ENCODE assay signal across 1 cellular context in the genomic region with DNA sequence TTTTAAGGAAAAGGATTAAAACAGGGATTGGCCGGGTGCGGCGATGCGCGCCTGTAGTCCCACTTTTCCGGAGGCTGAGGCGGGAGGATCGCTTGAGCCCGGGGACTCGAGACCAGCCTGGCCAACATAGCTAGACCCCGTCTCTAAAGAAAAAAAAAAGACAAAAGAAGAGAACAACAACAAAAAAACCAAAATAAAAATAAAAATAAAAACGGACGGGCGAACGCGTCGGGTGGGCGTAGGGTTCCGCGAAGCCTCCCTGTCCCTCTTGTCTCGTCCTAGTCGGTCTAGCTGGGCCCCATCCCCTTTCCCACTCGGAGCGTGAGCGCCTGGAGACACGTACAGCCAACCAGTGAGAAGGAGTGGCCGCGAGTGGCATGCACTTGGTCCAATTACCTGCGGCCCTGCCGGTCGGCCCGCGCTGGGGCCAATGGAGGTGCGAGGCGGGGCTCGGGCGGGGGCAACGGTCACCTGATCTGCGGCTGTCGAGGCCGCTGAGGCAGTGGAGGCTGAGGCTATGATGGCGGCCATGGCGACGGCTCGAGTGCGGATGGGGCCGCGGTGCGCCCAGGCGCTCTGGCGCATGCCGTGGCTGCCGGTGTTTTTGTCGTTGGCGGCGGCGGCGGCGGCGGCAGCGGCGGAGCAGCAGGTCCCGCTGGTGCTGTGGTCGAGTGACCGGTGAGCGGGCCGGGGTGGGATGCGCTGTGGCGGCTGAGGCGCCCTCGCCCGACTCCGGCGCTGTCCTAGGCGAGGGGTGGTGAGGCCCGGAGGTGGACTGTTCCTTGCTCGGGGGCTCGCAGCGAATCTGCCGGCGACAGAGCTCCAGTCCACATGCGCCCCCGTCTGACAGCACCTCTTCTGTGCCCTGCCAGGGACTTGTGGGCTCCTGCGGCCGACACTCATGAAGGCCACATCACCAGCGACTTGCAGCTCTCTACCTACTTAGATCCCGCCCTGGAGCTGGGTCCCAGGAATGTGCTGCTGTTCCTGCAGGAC.
A peak's percentile ranks its signal among the peaks of the same experiment; 100 is the strongest.
TF ChIP-seq lines count a peak whose summit lies in the region.

A gene with protein sequence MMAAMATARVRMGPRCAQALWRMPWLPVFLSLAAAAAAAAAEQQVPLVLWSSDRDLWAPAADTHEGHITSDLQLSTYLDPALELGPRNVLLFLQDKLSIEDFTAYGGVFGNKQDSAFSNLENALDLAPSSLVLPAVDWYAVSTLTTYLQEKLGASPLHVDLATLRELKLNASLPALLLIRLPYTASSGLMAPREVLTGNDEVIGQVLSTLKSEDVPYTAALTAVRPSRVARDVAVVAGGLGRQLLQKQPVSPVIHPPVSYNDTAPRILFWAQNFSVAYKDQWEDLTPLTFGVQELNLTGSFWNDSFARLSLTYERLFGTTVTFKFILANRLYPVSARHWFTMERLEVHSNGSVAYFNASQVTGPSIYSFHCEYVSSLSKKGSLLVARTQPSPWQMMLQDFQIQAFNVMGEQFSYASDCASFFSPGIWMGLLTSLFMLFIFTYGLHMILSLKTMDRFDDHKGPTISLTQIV (plus strand): TSS at position 502 of the 996 bp plus-strand sequence. CDS start 16 bp downstream, at position 518.

TF ChIP-seq in HepG2, 621 proteins besides CTCF, POLR2A, EP300 and RAD21 (continued from another document and continues in another):
- TF ChIP-seq, protein P1, sequence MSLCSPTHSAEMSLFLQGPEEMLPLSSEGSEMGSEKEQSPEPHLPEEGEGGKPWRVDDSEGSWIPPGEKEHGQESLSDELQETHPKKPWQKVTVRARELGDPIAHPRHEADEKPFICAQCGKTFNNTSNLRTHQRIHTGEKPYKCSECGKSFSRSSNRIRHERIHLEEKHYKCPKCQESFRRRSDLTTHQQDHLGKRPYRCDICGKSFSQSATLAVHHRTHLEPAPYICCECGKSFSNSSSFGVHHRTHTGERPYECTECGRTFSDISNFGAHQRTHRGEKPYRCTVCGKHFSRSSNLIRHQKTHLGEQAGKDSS (CRISPR knock-in tag; IDR thresholded peaks at IDR 0.05; ENCODE audit: borderline replicate concordance, low read depth): no peak
- TF ChIP-seq ZNF12 (CRISPR knock-in tag; IDR thresholded peaks at IDR 0.05) (no peak), ZBTB42 (CRISPR knock-in tag; IDR thresholded peaks at IDR 0.05) (no peak; the same call in 1 of the 2 replicates), ZNF652 (CRISPR knock-in tag; IDR thresholded peaks at IDR 0.05; ENCODE audit: borderline replicate concordance, low read depth) (no peak), ZBTB20 (CRISPR knock-in tag; IDR thresholded peaks at IDR 0.05; ENCODE audit: borderline replicate concordance, low read depth) (no peak), ZNF530 (CRISPR knock-in tag; IDR thresholded peaks at IDR 0.05; ENCODE audit: low read depth) (no peak), ZNF33B (CRISPR knock-in tag; IDR thresholded peaks at IDR 0.05) (0 out of 2 replicates have a peak, but pooled peaks have one; percentile 65), NFE2L2 (IDR thresholded peaks at IDR 0.05; ENCODE audit: low read length) (no peak), ZNF607 (CRISPR knock-in tag; IDR thresholded peaks at IDR 0.05; ENCODE audit: borderline replicate concordance) (no peak), ZKSCAN5 (CRISPR knock-in tag; IDR thresholded peaks at IDR 0.05) (no peak), ARNTL (CRISPR knock-in tag; IDR thresholded peaks at IDR 0.05) (0 out of 2 replicates have a peak, but pooled peaks have one; percentile 23), SOX13 (IDR thresholded peaks at IDR 0.05) (no peak), SOX13 (CRISPR knock-in tag; conservative IDR thresholded peaks at IDR 0.05 in 1 of 2, IDR thresholded peaks at IDR 0.05 in 1 of 2) (no peak), BRD4 (CRISPR knock-in tag; IDR thresholded peaks at IDR 0.05) (0 out of 2 replicates have a peak, but pooled peaks have one; percentile 48), KDM2A (CRISPR knock-in tag; IDR thresholded peaks at IDR 0.05; ENCODE audit: borderline replicate concordance, low read depth) (no peak), ERF (CRISPR knock-in tag; IDR thresholded peaks at IDR 0.05) (peak; percentile 44; the same call in 1 of the 2 replicates), HNRNPH1 (optimal IDR thresholded peaks at IDR 0.05; ENCODE audit: low read depth, low read length) (no peak), CAMTA2 (CRISPR knock-in tag; IDR thresholded peaks at IDR 0.05; ENCODE audit: borderline replicate concordance) (no peak), ZEB1 (IDR thresholded peaks at IDR 0.05; ENCODE audit: insufficient replicate concordance, low read depth) (no peak), HNRNPLL (IDR thresholded peaks at IDR 0.05; ENCODE audit: low read depth, low read length, poor library complexity, severe bottlenecking) (no peak), U2AF1 (optimal IDR thresholded peaks at IDR 0.05; ENCODE audit: low read depth, low read length) (no peak), NFIB (CRISPR knock-in tag; IDR thresholded peaks at IDR 0.05; ENCODE audit: borderline replicate concordance) (no peak), ATRX (CRISPR knock-in tag; IDR thresholded peaks at IDR 0.05; ENCODE audit: borderline replicate concordance) (no peak), MED1 (CRISPR knock-in tag; IDR thresholded peaks at IDR 0.05) (peak; percentile 44; the same call in 1 of the 2 replicates), JUNB (CRISPR knock-in tag; IDR thresholded peaks at IDR 0.05; ENCODE audit: borderline replicate concordance) (no peak), NRL (CRISPR knock-in tag; IDR thresholded peaks at IDR 0.05; ENCODE audit: borderline replicate concordance) (no peak), RARA (CRISPR knock-in tag; IDR thresholded peaks at IDR 0.05) (no peak), GLI4 (CRISPR knock-in tag; IDR thresholded peaks at IDR 0.05; ENCODE audit: borderline replicate concordance) (no peak), ZBTB21 (CRISPR knock-in tag; IDR thresholded peaks at IDR 0.05) (no peak), NONO (IDR thresholded peaks at IDR 0.05) (no peak), NONO (CRISPR knock-in tag; conservative IDR thresholded peaks at IDR 0.05) (peak; percentile 68; the same call in 1 of the 2 replicates), ZNF776 (CRISPR knock-in tag; IDR thresholded peaks at IDR 0.05) (no peak), MIER2 (CRISPR knock-in tag; IDR thresholded peaks at IDR 0.05) (no peak), ZNF780A (CRISPR knock-in tag; IDR thresholded peaks at IDR 0.05) (no peak), MZF1 (CRISPR knock-in tag; IDR thresholded peaks at IDR 0.05; ENCODE audit: borderline replicate concordance) (no peak), PAWR (CRISPR knock-in tag; IDR thresholded peaks at IDR 0.05; ENCODE audit: borderline replicate concordance) (no peak), HMG20B (CRISPR knock-in tag; conservative IDR thresholded peaks at IDR 0.05) (no peak), KDM4B (CRISPR knock-in tag; IDR thresholded peaks at IDR 0.05) (no peak), ZNF225 (CRISPR knock-in tag; IDR thresholded peaks at IDR 0.05) (no peak)
- TF ChIP-seq, protein P2, sequence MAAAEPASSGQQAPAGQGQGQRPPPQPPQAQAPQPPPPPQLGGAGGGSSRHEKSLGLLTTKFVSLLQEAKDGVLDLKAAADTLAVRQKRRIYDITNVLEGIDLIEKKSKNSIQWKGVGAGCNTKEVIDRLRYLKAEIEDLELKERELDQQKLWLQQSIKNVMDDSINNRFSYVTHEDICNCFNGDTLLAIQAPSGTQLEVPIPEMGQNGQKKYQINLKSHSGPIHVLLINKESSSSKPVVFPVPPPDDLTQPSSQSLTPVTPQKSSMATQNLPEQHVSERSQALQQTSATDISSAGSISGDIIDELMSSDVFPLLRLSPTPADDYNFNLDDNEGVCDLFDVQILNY (CRISPR knock-in tag; conservative IDR thresholded peaks at IDR 0.05): no peak
- TF ChIP-seq, protein P3, sequence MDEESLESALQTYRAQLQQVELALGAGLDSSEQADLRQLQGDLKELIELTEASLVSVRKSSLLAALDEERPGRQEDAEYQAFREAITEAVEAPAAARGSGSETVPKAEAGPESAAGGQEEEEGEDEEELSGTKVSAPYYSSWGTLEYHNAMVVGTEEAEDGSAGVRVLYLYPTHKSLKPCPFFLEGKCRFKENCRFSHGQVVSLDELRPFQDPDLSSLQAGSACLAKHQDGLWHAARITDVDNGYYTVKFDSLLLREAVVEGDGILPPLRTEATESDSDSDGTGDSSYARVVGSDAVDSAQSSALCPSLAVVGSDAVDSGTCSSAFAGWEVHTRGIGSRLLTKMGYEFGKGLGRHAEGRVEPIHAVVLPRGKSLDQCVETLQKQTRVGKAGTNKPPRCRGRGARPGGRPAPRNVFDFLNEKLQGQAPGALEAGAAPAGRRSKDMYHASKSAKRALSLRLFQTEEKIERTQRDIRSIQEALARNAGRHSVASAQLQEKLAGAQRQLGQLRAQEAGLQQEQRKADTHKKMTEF (CRISPR knock-in tag; IDR thresholded peaks at IDR 0.05): peak; percentile 57; the same call in 1 of the 2 replicates
- TF ChIP-seq, protein P4, sequence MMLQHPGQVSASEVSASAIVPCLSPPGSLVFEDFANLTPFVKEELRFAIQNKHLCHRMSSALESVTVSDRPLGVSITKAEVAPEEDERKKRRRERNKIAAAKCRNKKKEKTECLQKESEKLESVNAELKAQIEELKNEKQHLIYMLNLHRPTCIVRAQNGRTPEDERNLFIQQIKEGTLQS (CRISPR knock-in tag; IDR thresholded peaks at IDR 0.05): no peak
- TF ChIP-seq, protein P5, sequence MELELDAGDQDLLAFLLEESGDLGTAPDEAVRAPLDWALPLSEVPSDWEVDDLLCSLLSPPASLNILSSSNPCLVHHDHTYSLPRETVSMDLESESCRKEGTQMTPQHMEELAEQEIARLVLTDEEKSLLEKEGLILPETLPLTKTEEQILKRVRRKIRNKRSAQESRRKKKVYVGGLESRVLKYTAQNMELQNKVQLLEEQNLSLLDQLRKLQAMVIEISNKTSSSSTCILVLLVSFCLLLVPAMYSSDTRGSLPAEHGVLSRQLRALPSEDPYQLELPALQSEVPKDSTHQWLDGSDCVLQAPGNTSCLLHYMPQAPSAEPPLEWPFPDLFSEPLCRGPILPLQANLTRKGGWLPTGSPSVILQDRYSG (CRISPR knock-in tag; IDR thresholded peaks at IDR 0.05): no peak
- TF ChIP-seq, protein P6, sequence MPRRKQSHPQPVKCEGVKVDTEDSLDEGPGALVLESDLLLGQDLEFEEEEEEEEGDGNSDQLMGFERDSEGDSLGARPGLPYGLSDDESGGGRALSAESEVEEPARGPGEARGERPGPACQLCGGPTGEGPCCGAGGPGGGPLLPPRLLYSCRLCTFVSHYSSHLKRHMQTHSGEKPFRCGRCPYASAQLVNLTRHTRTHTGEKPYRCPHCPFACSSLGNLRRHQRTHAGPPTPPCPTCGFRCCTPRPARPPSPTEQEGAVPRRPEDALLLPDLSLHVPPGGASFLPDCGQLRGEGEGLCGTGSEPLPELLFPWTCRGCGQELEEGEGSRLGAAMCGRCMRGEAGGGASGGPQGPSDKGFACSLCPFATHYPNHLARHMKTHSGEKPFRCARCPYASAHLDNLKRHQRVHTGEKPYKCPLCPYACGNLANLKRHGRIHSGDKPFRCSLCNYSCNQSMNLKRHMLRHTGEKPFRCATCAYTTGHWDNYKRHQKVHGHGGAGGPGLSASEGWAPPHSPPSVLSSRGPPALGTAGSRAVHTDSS (CRISPR knock-in tag; conservative IDR thresholded peaks at IDR 0.05): no peak
- TF ChIP-seq, protein P7, sequence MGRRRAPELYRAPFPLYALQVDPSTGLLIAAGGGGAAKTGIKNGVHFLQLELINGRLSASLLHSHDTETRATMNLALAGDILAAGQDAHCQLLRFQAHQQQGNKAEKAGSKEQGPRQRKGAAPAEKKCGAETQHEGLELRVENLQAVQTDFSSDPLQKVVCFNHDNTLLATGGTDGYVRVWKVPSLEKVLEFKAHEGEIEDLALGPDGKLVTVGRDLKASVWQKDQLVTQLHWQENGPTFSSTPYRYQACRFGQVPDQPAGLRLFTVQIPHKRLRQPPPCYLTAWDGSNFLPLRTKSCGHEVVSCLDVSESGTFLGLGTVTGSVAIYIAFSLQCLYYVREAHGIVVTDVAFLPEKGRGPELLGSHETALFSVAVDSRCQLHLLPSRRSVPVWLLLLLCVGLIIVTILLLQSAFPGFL (CRISPR knock-in tag; IDR thresholded peaks at IDR 0.05): no peak
- TF ChIP-seq, protein P8, sequence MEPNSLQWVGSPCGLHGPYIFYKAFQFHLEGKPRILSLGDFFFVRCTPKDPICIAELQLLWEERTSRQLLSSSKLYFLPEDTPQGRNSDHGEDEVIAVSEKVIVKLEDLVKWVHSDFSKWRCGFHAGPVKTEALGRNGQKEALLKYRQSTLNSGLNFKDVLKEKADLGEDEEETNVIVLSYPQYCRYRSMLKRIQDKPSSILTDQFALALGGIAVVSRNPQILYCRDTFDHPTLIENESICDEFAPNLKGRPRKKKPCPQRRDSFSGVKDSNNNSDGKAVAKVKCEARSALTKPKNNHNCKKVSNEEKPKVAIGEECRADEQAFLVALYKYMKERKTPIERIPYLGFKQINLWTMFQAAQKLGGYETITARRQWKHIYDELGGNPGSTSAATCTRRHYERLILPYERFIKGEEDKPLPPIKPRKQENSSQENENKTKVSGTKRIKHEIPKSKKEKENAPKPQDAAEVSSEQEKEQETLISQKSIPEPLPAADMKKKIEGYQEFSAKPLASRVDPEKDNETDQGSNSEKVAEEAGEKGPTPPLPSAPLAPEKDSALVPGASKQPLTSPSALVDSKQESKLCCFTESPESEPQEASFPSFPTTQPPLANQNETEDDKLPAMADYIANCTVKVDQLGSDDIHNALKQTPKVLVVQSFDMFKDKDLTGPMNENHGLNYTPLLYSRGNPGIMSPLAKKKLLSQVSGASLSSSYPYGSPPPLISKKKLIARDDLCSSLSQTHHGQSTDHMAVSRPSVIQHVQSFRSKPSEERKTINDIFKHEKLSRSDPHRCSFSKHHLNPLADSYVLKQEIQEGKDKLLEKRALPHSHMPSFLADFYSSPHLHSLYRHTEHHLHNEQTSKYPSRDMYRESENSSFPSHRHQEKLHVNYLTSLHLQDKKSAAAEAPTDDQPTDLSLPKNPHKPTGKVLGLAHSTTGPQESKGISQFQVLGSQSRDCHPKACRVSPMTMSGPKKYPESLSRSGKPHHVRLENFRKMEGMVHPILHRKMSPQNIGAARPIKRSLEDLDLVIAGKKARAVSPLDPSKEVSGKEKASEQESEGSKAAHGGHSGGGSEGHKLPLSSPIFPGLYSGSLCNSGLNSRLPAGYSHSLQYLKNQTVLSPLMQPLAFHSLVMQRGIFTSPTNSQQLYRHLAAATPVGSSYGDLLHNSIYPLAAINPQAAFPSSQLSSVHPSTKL (CRISPR knock-in tag; IDR thresholded peaks at IDR 0.05): peak; percentile 24; the same call in 1 of the 2 replicates
- TF ChIP-seq, protein P9, sequence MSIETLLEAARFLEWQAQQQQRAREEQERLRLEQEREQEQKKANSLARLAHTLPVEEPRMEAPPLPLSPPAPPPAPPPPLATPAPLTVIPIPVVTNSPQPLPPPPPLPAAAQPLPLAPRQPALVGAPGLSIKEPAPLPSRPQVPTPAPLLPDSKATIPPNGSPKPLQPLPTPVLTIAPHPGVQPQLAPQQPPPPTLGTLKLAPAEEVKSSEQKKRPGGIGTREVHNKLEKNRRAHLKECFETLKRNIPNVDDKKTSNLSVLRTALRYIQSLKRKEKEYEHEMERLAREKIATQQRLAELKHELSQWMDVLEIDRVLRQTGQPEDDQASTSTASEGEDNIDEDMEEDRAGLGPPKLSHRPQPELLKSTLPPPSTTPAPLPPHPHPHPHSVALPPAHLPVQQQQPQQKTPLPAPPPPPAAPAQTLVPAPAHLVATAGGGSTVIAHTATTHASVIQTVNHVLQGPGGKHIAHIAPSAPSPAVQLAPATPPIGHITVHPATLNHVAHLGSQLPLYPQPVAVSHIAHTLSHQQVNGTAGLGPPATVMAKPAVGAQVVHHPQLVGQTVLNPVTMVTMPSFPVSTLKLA (IDR thresholded peaks at IDR 0.05): no peak
